ENCODE assay signal across 20 cellular contexts in the genomic region with DNA sequence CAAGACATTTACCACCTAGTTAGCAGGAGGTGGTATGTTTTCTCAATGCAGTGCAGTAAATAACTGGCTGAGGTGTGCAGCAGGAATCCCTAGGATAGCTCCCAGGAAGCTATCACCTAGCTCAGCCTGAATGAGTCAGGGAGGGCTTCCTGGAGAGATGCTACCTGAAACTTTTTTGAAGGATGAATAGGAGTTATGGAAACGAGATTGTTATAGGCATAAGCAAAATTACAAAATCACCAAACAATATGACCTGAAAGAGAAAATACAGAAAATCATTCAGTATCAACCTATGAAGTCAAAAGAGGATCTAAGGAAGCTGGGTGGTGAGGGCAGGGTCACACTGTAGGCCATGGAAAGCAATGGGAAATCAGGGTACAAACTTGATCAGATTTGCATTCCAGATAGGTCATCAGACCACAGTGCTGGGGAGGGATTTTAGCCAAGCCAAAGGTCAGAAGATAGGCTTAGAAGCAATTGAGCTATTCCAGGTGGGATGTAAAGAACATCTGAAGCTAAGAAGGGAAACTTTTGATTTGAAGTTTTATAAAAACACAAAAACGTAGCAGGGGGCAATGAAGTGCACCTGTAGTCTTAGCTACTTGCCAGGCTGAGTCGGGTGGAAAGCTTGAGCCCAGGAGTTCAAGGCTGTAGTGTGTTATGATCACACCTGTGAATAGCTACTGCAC. TPM values are rescaled to one million over a fixed set of nuclear protein-coding genes. Genes with fewer than 3 reads are reported as not detected.
"Had no signal": no experiment of that assay in that cellular context is flagged by ENCODE, and none has a peak within 500 bp of the region (broad histone marks: within the 10 kb centered on the region; RNA-seq: fewer than 3 reads in every experiment).

No MANE protein-coding gene starts in this region.

- H3K36me3 Mint-ChIP-seq: WTC11 had no signal

- H2AFZ ChIP-seq: hepatocyte had no signal

- H3K4me3 Mint-ChIP-seq: activated CD4-positive, alpha-beta T cell treated with anti-CD3 and anti-CD28 coated beads for 36 hours; activated naive CD8-positive, alpha-beta T cell; naive B cell; neural crest cell; T-cell; WTC11 had no signal

- H3K27me3 ChIP-seq: colonic mucosa, esophagus squamous epithelium, hepatocyte, stomach had no signal

- H3K79me2 ChIP-seq: hepatocyte had no signal

- H3K9me3 ChIP-seq: colonic mucosa, esophagus squamous epithelium had no signal

- H3K4me2 ChIP-seq: hepatocyte had no signal

- DNase-seq: activated CD4-positive, alpha-beta T cell treated with anti-CD3 and anti-CD28 coated beads for 36 hours; activated CD4-positive, alpha-beta T cell treated with anti-CD3 and anti-CD28 coated beads, Interleukin-2, amount 50 U/mL, for 48 hours; amniotic stem cell; caudate nucleus; colonic mucosa; esophagus squamous epithelium; foreskin fibroblast; naive B cell; right cardiac atrium; stimulated activated CD4-positive, alpha-beta T cell treated with anti-CD3 and anti-CD28 coated beads, Interleukin-15, amount 100 ng/mL, for 24 hours; stimulated activated CD4-positive, alpha-beta T cell treated with anti-CD3 and anti-CD28 coated beads, Interleukin-4, amount 100 ng/mL, for 1 hour; stomach; T-cell; trophoblast cell had no signal

- H3K27ac Mint-ChIP-seq: activated CD4-positive, alpha-beta T cell treated with anti-CD3 and anti-CD28 coated beads for 36 hours; activated naive CD8-positive, alpha-beta T cell; progenitor cell of endocrine pancreas; T-cell; WTC11 had no signal

- H3K36me3 ChIP-seq: colonic mucosa, stomach had no signal

- H3K27me3 Mint-ChIP-seq: progenitor cell of endocrine pancreas had no signal

- H3K4me1 Mint-ChIP-seq: activated CD4-positive, alpha-beta T cell treated with anti-CD3 and anti-CD28 coated beads for 36 hours; naive B cell; T-cell had no signal

- H3K4me3 ChIP-seq: colonic mucosa, esophagus squamous epithelium, hepatocyte, skin epidermis, stomach had no signal

- H3K27ac ChIP-seq: colonic mucosa, esophagus squamous epithelium, hepatocyte, skin epidermis, stomach had no signal

- ATAC-seq: activated CD4-positive, alpha-beta T cell treated with anti-CD3 and anti-CD28 coated beads for 36 hours; right cardiac atrium; WTC11 had no signal

- H3K4me1 ChIP-seq: colonic mucosa, esophagus squamous epithelium had no signal

RNA-seq across cellular contexts. Expression of gene AREG, which starts 11.3 kb away (rescaled TPM):
- total RNA-seq: neural crest cell had no signal
